In the genomic region with DNA sequence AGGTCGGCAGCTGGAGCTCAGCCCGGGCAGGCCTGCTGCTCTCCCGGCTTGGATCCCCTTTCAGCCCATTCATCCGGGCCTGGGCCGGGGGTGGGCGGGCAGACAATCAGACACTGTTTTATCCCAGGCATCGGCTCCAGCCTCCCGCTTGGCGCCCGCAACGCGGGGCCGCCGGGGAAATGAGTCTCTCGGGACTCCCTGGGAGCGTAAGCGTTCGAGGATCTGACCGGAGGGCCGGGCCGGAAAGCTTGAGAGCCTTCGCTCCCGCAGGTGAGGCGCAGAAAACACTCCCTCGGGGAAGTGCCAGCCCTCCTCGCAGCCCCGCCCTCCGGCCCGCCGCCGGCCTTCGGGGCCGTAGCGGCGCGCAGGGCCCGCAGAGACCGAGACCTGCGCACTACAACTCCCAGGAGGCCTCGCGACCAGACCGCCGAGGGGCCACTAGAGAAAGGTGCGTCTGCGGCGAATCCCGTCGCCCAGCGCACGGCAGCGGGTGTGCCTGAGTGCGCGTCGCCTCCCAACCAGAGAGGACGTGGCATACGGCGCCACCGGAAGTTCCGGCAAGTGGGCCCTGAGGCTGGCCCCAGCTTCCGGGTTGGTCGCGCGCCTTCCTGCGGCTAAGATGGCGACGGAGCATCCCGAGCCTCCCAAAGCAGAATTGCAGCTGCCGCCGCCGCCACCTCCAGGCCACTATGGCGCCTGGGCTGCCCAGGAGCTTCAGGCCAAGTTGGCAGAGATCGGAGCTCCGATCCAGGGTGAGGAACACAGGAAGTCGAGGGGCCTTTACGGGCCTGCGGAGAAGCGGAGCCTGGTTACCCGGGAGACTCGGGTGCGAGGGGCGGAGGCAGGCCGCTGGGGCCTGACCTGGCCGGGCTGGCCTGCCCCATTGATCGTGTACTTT, we compare ENCODE assay signal across 1 cellular context.
TF ChIP-seq lines count a peak whose summit lies in the region.

A gene with protein sequence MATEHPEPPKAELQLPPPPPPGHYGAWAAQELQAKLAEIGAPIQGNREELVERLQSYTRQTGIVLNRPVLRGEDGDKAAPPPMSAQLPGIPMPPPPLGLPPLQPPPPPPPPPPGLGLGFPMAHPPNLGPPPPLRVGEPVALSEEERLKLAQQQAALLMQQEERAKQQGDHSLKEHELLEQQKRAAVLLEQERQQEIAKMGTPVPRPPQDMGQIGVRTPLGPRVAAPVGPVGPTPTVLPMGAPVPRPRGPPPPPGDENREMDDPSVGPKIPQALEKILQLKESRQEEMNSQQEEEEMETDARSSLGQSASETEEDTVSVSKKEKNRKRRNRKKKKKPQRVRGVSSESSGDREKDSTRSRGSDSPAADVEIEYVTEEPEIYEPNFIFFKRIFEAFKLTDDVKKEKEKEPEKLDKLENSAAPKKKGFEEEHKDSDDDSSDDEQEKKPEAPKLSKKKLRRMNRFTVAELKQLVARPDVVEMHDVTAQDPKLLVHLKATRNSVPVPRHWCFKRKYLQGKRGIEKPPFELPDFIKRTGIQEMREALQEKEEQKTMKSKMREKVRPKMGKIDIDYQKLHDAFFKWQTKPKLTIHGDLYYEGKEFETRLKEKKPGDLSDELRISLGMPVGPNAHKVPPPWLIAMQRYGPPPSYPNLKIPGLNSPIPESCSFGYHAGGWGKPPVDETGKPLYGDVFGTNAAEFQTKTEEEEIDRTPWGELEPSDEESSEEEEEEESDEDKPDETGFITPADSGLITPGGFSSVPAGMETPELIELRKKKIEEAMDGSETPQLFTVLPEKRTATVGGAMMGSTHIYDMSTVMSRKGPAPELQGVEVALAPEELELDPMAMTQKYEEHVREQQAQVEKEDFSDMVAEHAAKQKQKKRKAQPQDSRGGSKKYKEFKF (plus strand): TSS at position 599 of the 898 bp plus-strand sequence. CDS start 21 bp downstream, at position 620.

TF ChIP-seq in K562, 482 proteins besides CTCF, POLR2A, EP300 and RAD21 (continued from another document and continues in another):
- TF ChIP-seq ZNF165 (CRISPR knock-in tag; IDR thresholded peaks at IDR 0.05; ENCODE audit: borderline replicate concordance) (no peak), RBFOX2 (IDR thresholded peaks at IDR 0.05; ENCODE audit: low read depth, low read length) (peak; percentile 99), CTBP1 (IDR thresholded peaks at IDR 0.05; ENCODE audit: borderline replicate concordance) (peak; percentile 95), ELF4 (CRISPR knock-in tag; IDR thresholded peaks at IDR 0.05) (peak; percentile 89; the same call in 1 of the 2 replicates), PHF8 (IDR thresholded peaks at IDR 0.05; ENCODE audit: borderline replicate concordance, low read length) (peak; percentile 92), POLR2AphosphoS5 (IDR thresholded peaks at IDR 0.05; ENCODE audit: control insufficient read depth, insufficient read depth, low read depth, low read length) (peak; percentile 66), CSDE1 (IDR thresholded peaks at IDR 0.05) (no peak), L3MBTL2 (IDR thresholded peaks at IDR 0.05) (peak; percentile 66), POLR2G (IDR thresholded peaks at IDR 0.05; ENCODE audit: low read depth, low read length) (peak; percentile 99), XRCC5 (IDR thresholded peaks at IDR 0.05; ENCODE audit: low read depth, low read length) (0 out of 2 replicates have a peak, but pooled peaks have one; percentile 16), EP400 (IDR thresholded peaks at IDR 0.05) (peak; percentile 96), JUN (IDR thresholded peaks at IDR 0.05; ENCODE audit: borderline replicate concordance, low read depth, low read length) (peak; percentile 33; the same call in 1 of the 2 replicates), JUN (CRISPR knock-in tag; IDR thresholded peaks at IDR 0.05; ENCODE audit: borderline replicate concordance) (no peak), HCFC1 (IDR thresholded peaks at IDR 0.05; ENCODE audit: low read depth, low read length) (peak; percentile 97), MYC (IDR thresholded peaks at IDR 0.05; ENCODE audit: low read depth, low read length) (peak; percentile 89), MYC (CRISPR knock-in tag; IDR thresholded peaks at IDR 0.05; ENCODE audit: borderline replicate concordance, low read depth) (no peak; the same call in 1 of the 2 replicates), SETDB1 (IDR thresholded peaks at IDR 0.05; ENCODE audit: low read length) (peak; percentile 80), ZNF143 (CRISPR knock-in tag; IDR thresholded peaks at IDR 0.05) (peak; percentile 95), NRF1 (conservative IDR thresholded peaks at IDR 0.05 in 1 of 2, IDR thresholded peaks at IDR 0.05 in 1 of 2) (peak; percentile 96 to 97), NFYB (IDR thresholded peaks at IDR 0.05; ENCODE audit: extremely low read depth, insufficient read length) (peak; percentile 11), NR4A1 (CRISPR knock-in tag; IDR thresholded peaks at IDR 0.05) (0 out of 2 replicates have a peak, but pooled peaks have one; percentile 8), NR4A1 (tag; IDR thresholded peaks at IDR 0.05) (no peak), LCOR (CRISPR knock-in tag; IDR thresholded peaks at IDR 0.05) (0 out of 2 replicates have a peak, but pooled peaks have one; percentile 75), RNF2 (IDR thresholded peaks at IDR 0.05) (peak; percentile 78), PPARD (CRISPR knock-in tag; IDR thresholded peaks at IDR 0.05) (no peak)
- TF ChIP-seq, protein P1, sequence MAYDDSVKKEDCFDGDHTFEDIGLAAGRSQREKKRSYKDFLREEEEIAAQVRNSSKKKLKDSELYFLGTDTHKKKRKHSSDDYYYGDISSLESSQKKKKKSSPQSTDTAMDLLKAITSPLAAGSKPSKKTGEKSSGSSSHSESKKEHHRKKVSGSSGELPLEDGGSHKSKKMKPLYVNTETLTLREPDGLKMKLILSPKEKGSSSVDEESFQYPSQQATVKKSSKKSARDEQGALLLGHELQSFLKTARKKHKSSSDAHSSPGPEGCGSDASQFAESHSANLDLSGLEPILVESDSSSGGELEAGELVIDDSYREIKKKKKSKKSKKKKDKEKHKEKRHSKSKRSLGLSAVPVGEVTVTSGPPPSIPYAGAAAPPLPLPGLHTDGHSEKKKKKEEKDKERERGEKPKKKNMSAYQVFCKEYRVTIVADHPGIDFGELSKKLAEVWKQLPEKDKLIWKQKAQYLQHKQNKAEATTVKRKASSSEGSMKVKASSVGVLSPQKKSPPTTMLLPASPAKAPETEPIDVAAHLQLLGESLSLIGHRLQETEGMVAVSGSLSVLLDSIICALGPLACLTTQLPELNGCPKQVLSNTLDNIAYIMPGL (CRISPR knock-in tag; IDR thresholded peaks at IDR 0.05): peak; percentile 73; the same call in 1 of the 2 replicates
- TF ChIP-seq, protein P2, sequence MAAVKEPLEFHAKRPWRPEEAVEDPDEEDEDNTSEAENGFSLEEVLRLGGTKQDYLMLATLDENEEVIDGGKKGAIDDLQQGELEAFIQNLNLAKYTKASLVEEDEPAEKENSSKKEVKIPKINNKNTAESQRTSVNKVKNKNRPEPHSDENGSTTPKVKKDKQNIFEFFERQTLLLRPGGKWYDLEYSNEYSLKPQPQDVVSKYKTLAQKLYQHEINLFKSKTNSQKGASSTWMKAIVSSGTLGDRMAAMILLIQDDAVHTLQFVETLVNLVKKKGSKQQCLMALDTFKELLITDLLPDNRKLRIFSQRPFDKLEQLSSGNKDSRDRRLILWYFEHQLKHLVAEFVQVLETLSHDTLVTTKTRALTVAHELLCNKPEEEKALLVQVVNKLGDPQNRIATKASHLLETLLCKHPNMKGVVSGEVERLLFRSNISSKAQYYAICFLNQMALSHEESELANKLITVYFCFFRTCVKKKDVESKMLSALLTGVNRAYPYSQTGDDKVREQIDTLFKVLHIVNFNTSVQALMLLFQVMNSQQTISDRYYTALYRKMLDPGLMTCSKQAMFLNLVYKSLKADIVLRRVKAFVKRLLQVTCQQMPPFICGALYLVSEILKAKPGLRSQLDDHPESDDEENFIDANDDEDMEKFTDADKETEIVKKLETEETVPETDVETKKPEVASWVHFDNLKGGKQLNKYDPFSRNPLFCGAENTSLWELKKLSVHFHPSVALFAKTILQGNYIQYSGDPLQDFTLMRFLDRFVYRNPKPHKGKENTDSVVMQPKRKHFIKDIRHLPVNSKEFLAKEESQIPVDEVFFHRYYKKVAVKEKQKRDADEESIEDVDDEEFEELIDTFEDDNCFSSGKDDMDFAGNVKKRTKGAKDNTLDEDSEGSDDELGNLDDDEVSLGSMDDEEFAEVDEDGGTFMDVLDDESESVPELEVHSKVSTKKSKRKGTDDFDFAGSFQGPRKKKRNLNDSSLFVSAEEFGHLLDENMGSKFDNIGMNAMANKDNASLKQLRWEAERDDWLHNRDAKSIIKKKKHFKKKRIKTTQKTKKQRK (IDR thresholded peaks at IDR 0.05; ENCODE audit: borderline replicate concordance, low read depth, low read length): no peak
- TF ChIP-seq, protein P3, sequence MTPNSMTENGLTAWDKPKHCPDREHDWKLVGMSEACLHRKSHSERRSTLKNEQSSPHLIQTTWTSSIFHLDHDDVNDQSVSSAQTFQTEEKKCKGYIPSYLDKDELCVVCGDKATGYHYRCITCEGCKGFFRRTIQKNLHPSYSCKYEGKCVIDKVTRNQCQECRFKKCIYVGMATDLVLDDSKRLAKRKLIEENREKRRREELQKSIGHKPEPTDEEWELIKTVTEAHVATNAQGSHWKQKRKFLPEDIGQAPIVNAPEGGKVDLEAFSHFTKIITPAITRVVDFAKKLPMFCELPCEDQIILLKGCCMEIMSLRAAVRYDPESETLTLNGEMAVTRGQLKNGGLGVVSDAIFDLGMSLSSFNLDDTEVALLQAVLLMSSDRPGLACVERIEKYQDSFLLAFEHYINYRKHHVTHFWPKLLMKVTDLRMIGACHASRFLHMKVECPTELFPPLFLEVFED (CRISPR knock-in tag; conservative IDR thresholded peaks at IDR 0.05): no peak
- TF ChIP-seq, protein P4, sequence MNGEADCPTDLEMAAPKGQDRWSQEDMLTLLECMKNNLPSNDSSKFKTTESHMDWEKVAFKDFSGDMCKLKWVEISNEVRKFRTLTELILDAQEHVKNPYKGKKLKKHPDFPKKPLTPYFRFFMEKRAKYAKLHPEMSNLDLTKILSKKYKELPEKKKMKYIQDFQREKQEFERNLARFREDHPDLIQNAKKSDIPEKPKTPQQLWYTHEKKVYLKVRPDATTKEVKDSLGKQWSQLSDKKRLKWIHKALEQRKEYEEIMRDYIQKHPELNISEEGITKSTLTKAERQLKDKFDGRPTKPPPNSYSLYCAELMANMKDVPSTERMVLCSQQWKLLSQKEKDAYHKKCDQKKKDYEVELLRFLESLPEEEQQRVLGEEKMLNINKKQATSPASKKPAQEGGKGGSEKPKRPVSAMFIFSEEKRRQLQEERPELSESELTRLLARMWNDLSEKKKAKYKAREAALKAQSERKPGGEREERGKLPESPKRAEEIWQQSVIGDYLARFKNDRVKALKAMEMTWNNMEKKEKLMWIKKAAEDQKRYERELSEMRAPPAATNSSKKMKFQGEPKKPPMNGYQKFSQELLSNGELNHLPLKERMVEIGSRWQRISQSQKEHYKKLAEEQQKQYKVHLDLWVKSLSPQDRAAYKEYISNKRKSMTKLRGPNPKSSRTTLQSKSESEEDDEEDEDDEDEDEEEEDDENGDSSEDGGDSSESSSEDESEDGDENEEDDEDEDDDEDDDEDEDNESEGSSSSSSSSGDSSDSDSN (IDR thresholded peaks at IDR 0.05; ENCODE audit: borderline replicate concordance in 1 of 2, low read depth in 2 of 2, low read length in 2 of 2): peak; percentile 61 to 73; a peak in 1 of 4 replicates
- TF ChIP-seq, protein P5, sequence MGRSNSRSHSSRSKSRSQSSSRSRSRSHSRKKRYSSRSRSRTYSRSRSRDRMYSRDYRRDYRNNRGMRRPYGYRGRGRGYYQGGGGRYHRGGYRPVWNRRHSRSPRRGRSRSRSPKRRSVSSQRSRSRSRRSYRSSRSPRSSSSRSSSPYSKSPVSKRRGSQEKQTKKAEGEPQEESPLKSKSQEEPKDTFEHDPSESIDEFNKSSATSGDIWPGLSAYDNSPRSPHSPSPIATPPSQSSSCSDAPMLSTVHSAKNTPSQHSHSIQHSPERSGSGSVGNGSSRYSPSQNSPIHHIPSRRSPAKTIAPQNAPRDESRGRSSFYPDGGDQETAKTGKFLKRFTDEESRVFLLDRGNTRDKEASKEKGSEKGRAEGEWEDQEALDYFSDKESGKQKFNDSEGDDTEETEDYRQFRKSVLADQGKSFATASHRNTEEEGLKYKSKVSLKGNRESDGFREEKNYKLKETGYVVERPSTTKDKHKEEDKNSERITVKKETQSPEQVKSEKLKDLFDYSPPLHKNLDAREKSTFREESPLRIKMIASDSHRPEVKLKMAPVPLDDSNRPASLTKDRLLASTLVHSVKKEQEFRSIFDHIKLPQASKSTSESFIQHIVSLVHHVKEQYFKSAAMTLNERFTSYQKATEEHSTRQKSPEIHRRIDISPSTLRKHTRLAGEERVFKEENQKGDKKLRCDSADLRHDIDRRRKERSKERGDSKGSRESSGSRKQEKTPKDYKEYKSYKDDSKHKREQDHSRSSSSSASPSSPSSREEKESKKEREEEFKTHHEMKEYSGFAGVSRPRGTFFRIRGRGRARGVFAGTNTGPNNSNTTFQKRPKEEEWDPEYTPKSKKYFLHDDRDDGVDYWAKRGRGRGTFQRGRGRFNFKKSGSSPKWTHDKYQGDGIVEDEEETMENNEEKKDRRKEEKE (IDR thresholded peaks at IDR 0.05; ENCODE audit: borderline replicate concordance in 1 of 2, control insufficient read depth in 1 of 2, low read depth in 2 of 2, low read length in 1 of 2): no peak
- TF ChIP-seq, protein P6, sequence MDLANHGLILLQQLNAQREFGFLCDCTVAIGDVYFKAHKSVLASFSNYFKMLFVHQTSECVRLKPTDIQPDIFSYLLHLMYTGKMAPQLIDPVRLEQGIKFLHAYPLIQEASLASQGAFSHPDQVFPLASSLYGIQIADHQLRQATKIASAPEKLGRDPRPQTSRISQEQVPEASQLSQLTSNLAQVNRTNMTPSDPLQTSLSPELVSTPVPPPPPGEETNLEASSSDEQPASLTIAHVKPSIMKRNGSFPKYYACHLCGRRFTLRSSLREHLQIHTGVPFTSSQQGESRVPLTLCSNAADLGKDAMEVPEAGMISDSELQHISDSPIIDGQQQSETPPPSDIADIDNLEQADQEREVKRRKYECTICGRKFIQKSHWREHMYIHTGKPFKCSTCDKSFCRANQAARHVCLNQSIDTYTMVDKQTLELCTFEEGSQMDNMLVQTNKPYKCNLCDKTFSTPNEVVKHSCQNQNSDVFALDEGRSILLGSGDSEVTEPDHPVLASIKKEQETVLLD (IDR thresholded peaks at IDR 0.05): peak; percentile 81
- TF ChIP-seq, protein P7, sequence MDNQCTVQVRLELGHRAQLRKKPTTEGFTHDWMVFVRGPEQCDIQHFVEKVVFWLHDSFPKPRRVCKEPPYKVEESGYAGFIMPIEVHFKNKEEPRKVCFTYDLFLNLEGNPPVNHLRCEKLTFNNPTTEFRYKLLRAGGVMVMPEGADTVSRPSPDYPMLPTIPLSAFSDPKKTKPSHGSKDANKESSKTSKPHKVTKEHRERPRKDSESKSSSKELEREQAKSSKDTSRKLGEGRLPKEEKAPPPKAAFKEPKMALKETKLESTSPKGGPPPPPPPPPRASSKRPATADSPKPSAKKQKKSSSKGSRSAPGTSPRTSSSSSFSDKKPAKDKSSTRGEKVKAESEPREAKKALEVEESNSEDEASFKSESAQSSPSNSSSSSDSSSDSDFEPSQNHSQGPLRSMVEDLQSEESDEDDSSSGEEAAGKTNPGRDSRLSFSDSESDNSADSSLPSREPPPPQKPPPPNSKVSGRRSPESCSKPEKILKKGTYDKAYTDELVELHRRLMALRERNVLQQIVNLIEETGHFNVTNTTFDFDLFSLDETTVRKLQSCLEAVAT (IDR thresholded peaks at IDR 0.05): peak in 1 of 2 experiments; percentile 55; a peak in 1 of 4 replicates
